1 cellular context compared by ENCODE assay signal in the genomic region with DNA sequence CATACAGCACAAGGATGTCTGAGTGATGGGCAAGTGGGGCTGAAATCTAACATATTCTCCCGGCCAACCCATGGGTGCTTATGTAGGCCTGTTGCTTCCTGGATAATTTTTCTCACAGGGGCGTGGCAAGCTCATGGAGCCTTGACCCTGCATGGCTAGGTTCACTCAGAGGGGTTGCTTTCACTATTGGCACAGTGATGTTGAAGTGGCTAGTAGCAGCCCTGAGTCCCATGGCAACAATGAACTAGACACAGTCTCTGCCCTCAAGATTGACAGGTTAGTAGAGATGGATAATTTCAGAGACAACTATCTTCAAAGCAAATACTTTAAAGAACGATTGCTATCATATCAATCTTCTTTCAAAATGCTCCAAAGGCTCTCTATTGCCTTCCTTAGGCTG.
TF ChIP-seq lines count a peak whose summit lies in the region.

No MANE protein-coding gene starts in this region.

TF ChIP-seq in HepG2, 621 proteins besides CTCF, POLR2A, EP300 and RAD21:
- TF ChIP-seq NFRKB (IDR thresholded peaks at IDR 0.05) (no peak), CENPX (CRISPR knock-in tag; IDR thresholded peaks at IDR 0.05) (no peak), RFX1 (IDR thresholded peaks at IDR 0.05) (0 out of 2 replicates have a peak, but pooled peaks have one; percentile 15), SIX1 (CRISPR knock-in tag; IDR thresholded peaks at IDR 0.05; ENCODE audit: borderline replicate concordance) (no peak), JUNB (CRISPR knock-in tag; IDR thresholded peaks at IDR 0.05; ENCODE audit: borderline replicate concordance) (no peak), ZFP90 (CRISPR knock-in tag; IDR thresholded peaks at IDR 0.05; ENCODE audit: borderline replicate concordance) (no peak), ZNF431 (CRISPR knock-in tag; IDR thresholded peaks at IDR 0.05; ENCODE audit: borderline replicate concordance, low read depth) (no peak), PLRG1 (conservative IDR thresholded peaks at IDR 0.05) (no peak), SOX6 (IDR thresholded peaks at IDR 0.05) (no peak), SOX6 (CRISPR knock-in tag; IDR thresholded peaks at IDR 0.05) (no peak), RARA (CRISPR knock-in tag; IDR thresholded peaks at IDR 0.05) (peak; percentile 64), ZNF773 (CRISPR knock-in tag; IDR thresholded peaks at IDR 0.05; ENCODE audit: borderline replicate concordance) (no peak)
- TF ChIP-seq, protein P1, sequence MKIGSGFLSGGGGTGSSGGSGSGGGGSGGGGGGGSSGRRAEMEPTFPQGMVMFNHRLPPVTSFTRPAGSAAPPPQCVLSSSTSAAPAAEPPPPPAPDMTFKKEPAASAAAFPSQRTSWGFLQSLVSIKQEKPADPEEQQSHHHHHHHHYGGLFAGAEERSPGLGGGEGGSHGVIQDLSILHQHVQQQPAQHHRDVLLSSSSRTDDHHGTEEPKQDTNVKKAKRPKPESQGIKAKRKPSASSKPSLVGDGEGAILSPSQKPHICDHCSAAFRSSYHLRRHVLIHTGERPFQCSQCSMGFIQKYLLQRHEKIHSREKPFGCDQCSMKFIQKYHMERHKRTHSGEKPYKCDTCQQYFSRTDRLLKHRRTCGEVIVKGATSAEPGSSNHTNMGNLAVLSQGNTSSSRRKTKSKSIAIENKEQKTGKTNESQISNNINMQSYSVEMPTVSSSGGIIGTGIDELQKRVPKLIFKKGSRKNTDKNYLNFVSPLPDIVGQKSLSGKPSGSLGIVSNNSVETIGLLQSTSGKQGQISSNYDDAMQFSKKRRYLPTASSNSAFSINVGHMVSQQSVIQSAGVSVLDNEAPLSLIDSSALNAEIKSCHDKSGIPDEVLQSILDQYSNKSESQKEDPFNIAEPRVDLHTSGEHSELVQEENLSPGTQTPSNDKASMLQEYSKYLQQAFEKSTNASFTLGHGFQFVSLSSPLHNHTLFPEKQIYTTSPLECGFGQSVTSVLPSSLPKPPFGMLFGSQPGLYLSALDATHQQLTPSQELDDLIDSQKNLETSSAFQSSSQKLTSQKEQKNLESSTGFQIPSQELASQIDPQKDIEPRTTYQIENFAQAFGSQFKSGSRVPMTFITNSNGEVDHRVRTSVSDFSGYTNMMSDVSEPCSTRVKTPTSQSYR (CRISPR knock-in tag; IDR thresholded peaks at IDR 0.05; ENCODE audit: borderline replicate concordance), result no peak
- TF ChIP-seq, protein P2, sequence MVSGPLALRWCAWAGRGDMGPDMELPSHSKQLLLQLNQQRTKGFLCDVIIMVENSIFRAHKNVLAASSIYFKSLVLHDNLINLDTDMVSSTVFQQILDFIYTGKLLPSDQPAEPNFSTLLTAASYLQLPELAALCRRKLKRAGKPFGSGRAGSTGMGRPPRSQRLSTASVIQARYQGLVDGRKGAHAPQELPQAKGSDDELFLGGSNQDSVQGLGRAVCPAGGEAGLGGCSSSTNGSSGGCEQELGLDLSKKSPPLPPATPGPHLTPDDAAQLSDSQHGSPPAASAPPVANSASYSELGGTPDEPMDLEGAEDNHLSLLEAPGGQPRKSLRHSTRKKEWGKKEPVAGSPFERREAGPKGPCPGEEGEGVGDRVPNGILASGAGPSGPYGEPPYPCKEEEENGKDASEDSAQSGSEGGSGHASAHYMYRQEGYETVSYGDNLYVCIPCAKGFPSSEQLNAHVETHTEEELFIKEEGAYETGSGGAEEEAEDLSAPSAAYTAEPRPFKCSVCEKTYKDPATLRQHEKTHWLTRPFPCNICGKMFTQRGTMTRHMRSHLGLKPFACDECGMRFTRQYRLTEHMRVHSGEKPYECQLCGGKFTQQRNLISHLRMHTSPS (CRISPR knock-in tag; IDR thresholded peaks at IDR 0.05; ENCODE audit: low read depth), result no peak
- TF ChIP-seq, protein P3, sequence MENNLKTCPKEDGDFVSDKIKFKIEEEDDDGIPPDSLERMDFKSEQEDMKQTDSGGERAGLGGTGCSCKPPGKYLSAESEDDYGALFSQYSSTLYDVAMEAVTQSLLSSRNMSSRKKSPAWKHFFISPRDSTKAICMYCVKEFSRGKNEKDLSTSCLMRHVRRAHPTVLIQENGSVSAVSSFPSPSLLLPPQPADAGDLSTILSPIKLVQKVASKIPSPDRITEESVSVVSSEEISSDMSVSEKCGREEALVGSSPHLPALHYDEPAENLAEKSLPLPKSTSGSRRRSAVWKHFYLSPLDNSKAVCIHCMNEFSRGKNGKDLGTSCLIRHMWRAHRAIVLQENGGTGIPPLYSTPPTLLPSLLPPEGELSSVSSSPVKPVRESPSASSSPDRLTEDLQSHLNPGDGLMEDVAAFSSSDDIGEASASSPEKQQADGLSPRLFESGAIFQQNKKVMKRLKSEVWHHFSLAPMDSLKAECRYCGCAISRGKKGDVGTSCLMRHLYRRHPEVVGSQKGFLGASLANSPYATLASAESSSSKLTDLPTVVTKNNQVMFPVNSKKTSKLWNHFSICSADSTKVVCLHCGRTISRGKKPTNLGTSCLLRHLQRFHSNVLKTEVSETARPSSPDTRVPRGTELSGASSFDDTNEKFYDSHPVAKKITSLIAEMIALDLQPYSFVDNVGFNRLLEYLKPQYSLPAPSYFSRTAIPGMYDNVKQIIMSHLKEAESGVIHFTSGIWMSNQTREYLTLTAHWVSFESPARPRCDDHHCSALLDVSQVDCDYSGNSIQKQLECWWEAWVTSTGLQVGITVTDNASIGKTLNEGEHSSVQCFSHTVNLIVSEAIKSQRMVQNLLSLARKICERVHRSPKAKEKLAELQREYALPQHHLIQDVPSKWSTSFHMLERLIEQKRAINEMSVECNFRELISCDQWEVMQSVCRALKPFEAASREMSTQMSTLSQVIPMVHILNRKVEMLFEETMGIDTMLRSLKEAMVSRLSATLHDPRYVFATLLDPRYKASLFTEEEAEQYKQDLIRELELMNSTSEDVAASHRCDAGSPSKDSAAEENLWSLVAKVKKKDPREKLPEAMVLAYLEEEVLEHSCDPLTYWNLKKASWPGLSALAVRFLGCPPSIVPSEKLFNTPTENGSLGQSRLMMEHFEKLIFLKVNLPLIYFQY (CRISPR knock-in tag; IDR thresholded peaks at IDR 0.05; ENCODE audit: borderline replicate concordance), result no peak
- TF ChIP-seq, protein P4, sequence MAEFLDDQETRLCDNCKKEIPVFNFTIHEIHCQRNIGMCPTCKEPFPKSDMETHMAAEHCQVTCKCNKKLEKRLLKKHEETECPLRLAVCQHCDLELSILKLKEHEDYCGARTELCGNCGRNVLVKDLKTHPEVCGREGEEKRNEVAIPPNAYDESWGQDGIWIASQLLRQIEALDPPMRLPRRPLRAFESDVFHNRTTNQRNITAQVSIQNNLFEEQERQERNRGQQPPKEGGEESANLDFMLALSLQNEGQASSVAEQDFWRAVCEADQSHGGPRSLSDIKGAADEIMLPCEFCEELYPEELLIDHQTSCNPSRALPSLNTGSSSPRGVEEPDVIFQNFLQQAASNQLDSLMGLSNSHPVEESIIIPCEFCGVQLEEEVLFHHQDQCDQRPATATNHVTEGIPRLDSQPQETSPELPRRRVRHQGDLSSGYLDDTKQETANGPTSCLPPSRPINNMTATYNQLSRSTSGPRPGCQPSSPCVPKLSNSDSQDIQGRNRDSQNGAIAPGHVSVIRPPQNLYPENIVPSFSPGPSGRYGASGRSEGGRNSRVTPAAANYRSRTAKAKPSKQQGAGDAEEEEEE (CRISPR knock-in tag; IDR thresholded peaks at IDR 0.05; ENCODE audit: borderline replicate concordance), result no peak
